ENCODE assay signal across 8 cellular contexts in genomic region chr7:100016209-100016901, GRCh38. TPM values are rescaled to one million over a fixed set of nuclear protein-coding genes. Genes with fewer than 3 reads are reported as not detected.
DNase-seq lines count a peak whose midpoint lies in the region; ATAC-seq, FAIRE-seq and TF ChIP-seq lines count a peak whose summit lies in the region.

No MANE protein-coding gene starts in this region.

- H3K27me3 ChIP-seq in keratinocyte (ENCODE audit: control insufficient read depth, extremely low read depth, insufficient read depth, low read length): no peaks in the 10 kb centered on the region
- no peaks in the 10 kb centered on the region for H3K27me3 ChIP-seq in spleen (replicated peaks in 1 of 7)

- no peak overlapping the region for H2AFZ ChIP-seq in keratinocyte (ENCODE audit: control insufficient read depth, low read length)

- H3K9me3 ChIP-seq in keratinocyte (ENCODE audit: control insufficient read depth, low read depth, low read length) (no peaks in the 10 kb centered on the region), spleen (no peaks in the 10 kb centered on the region)

- H3K79me2 ChIP-seq in keratinocyte (ENCODE audit: control insufficient read depth, insufficient read depth, low read length): peaks cover 56% of the 10 kb centered on the region

- H3K9me3 Mint-ChIP-seq in stimulated activated naive CD8-positive, alpha-beta T cell treated with anti-CD3 and anti-CD28 coated beads, Interleukin-15, Interleukin-2, amounts not matched to agents 100 ng/mL and 50 ng/mL, for 24 hours: no peaks in the 10 kb centered on the region

- peak overlapping the region; percentile 95 for H3K27ac Mint-ChIP-seq in stimulated activated naive CD8-positive, alpha-beta T cell treated with anti-CD3 and anti-CD28 coated beads, Interleukin-15, Interleukin-2, amounts not matched to agents 100 ng/mL and 50 ng/mL, for 24 hours

- ATAC-seq in stimulated activated naive CD8-positive, alpha-beta T cell treated with anti-CD3 and anti-CD28 coated beads, Interleukin-15, Interleukin-2, amounts not matched to agents 100 U/mL and 50 U/mL, for 24 hours: no peak
- ATAC-seq in GM21367 (IDR thresholded peaks at IDR 0.05; ENCODE audit: unreplicated experiment): no peak

- FAIRE-seq in keratinocyte (lab: Jason Lieb, UNC): peak; percentile 13

- peak overlapping the region; percentile 99 for H3K4me3 ChIP-seq in astrocyte of the cerebellum (ENCODE audit: low read depth, low read length)
- peak overlapping the region; percentile 87 to 100 (median 97) for H3K4me3 ChIP-seq in keratinocyte (ENCODE audit: control insufficient read depth in 2 of 3, extremely low read depth in 1 of 3, insufficient read depth in 2 of 3, low read depth in 1 of 3, low read length in 3 of 3)
- peak overlapping the region; percentile 82 to 99 (median 92) for H3K4me3 ChIP-seq in spleen

- H3K27ac ChIP-seq in keratinocyte (ENCODE audit: control insufficient read depth, insufficient read depth, low read length) (peak overlapping the region; percentile 91), spleen (peak overlapping the region; percentile 94 to 99 (median 98))

- H3K4me1 ChIP-seq in keratinocyte (ENCODE audit: control insufficient read depth, extremely low read depth, insufficient read depth, low read length) (peaks cover 32% of the 10 kb centered on the region), spleen (peaks cover 10 to 74% (median 43%) of the 10 kb centered on the region in 6 donors)

- WGBS in spleen, 5 donors: 28 to 40% (median 32%) methylated on average over 12 of the region's 12 CpGs

- no peaks in the 10 kb centered on the region for H3K27me3 Mint-ChIP-seq in stimulated activated naive CD8-positive, alpha-beta T cell treated with anti-CD3 and anti-CD28 coated beads, Interleukin-15, Interleukin-2, amounts not matched to agents 100 ng/mL and 50 ng/mL, for 24 hours

- H3K4me1 Mint-ChIP-seq in stimulated activated naive CD8-positive, alpha-beta T cell treated with anti-CD3 and anti-CD28 coated beads, Interleukin-15, Interleukin-2, amounts not matched to agents 100 ng/mL and 50 ng/mL, for 24 hours (ENCODE audit: low read depth): peaks cover 75% of the 10 kb centered on the region

- DNase-seq in stimulated activated naive CD8-positive, alpha-beta T cell treated with anti-CD3 and anti-CD28 coated beads, Interleukin-15, Interleukin-2, amounts not matched to agents 100 U/mL and 50 U/mL, for 24 hours: no peak
- DNase-seq in astrocyte of the cerebellum (ENCODE audit: low read depth) (no peak), keratinocyte (ENCODE audit: low read depth, low spot score) (no peak), spleen (no peak), GM19238 (ENCODE audit: insufficient read length, low spot score) (no peak), iPS-NIHi7 (ENCODE audit: extremely low spot score) (no peak)

- TF ChIP-seq POLR2A in spleen (IDR thresholded peaks at IDR 0.05): no peak

- no peaks in the 10 kb centered on the region for H3K9me1 ChIP-seq in keratinocyte (ENCODE audit: control insufficient read depth, extremely low read depth, insufficient read depth, low read length)

- intact Hi-C loops in spleen (cut with DNase I; ENCODE audit: low total_unique reads): no loop called here

- no peak for TF ChIP-seq CTCF in astrocyte of the cerebellum (IDR thresholded peaks at IDR 0.05; ENCODE audit: low read depth, low read length, missing control alignments)
- no peak for TF ChIP-seq CTCF in keratinocyte (optimal IDR thresholded peaks at IDR 0.05 in 1 of 3, IDR thresholded peaks at IDR 0.05 in 1 of 3, conservative IDR thresholded peaks at IDR 0.05 in 1 of 3; ENCODE audit: extremely low read depth in 1 of 3, insufficient read depth in 2 of 3, low read length in 3 of 3)
- TF ChIP-seq CTCF in spleen (IDR thresholded peaks at IDR 0.05 in 8 of 11, conservative IDR thresholded peaks at IDR 0.05 in 3 of 11): no peak

- peaks cover 6 to 7% of the 10 kb centered on the region in 2 experiments for H3K36me3 ChIP-seq in keratinocyte (ENCODE audit: control insufficient read depth in 2 of 2, extremely low read depth in 1 of 2, insufficient read depth in 2 of 2, low read length in 2 of 2)
- peaks cover 0 to 18% (median 2%) of the 10 kb centered on the region in 6 donors for H3K36me3 ChIP-seq in spleen

- peak overlapping the region; percentile 82 for H3K4me2 ChIP-seq in keratinocyte (ENCODE audit: control insufficient read depth, extremely low read depth, insufficient read depth, low read depth, low read length)

- H4K20me1 ChIP-seq in keratinocyte (ENCODE audit: control insufficient read depth, extremely low read depth, insufficient read depth, low read length): no peaks in the 10 kb centered on the region

- H3K36me3 Mint-ChIP-seq in stimulated activated naive CD8-positive, alpha-beta T cell treated with anti-CD3 and anti-CD28 coated beads, Interleukin-15, Interleukin-2, amounts not matched to agents 100 ng/mL and 50 ng/mL, for 24 hours (ENCODE audit: low read depth): peaks cover 31% of the 10 kb centered on the region

- dilution Hi-C loops in keratinocyte (cut with MboI; ENCODE audit: extremely low pct_ligation_motif_present, low sequenced_read_pairs): no loop called here

- H3K9ac ChIP-seq in keratinocyte (ENCODE audit: control insufficient read depth, extremely low read depth, insufficient read depth, low read length): peak overlapping the region; percentile 97

- peak overlapping the region; percentile 94 for H3K4me3 Mint-ChIP-seq in stimulated activated naive CD8-positive, alpha-beta T cell treated with anti-CD3 and anti-CD28 coated beads, Interleukin-15, Interleukin-2, amounts not matched to agents 100 ng/mL and 50 ng/mL, for 24 hours

- in situ Hi-C loops in astrocyte of the cerebellum (cut with HindIII; ENCODE audit: low sequenced_read_pairs): no loop called here

RNA-seq across cellular contexts. Expression of gene ZKSCAN1, which starts 1.0 kb away (rescaled TPM):
- 20.6 to 26.8 TPM (median 24.7 TPM) in 3 replicates for polyA plus RNA-seq in keratinocyte
- 33.7 TPM for polyA plus RNA-seq in keratinocyte (2011; ENCODE audit: low read depth)
- polyA plus RNA-seq in keratinocyte (2011; cell fraction: cytosol; rRNA removed): 11.4 and 17.7 TPM in 2 replicates
- polyA plus RNA-seq in keratinocyte (2011; cell fraction: nucleus; rRNA removed): 42.4 and 44.4 TPM in 2 replicates
- polyA plus RNA-seq in keratinocyte (2012; ENCODE audit: low replicate concordance): 15.8 and 17.2 TPM in 2 replicates
- 56.7 to 102 TPM (median 80.9 TPM) in 3 replicates for polyA minus RNA-seq in keratinocyte
- 35.7 TPM for polyA minus RNA-seq in keratinocyte (2011; cell fraction: cytosol; rRNA and poly(A)+ RNA removed)
- 37.1 and 63.7 TPM in 2 replicates for polyA minus RNA-seq in keratinocyte (2011; cell fraction: nucleus; rRNA and poly(A)+ RNA removed)
- 10 to 100 TPM; 29.7 to 77.9 (median 65.7) TPM for total RNA-seq in spleen
- 10 to 100 TPM in 2 of 3 donors, 1 to 10 TPM in 1; 7.3 to 11.5 (median 10.6) TPM for polyA plus RNA-seq in spleen

RNA-seq across cellular contexts. Expression of gene ZSCAN21, which starts 33.2 kb away (rescaled TPM):
- polyA plus RNA-seq in keratinocyte (11.2 to 12.9 TPM (median 12.6 TPM) in 3 replicates), spleen (1 to 10 TPM; 3.7 to 6.1 (median 5.0) TPM)
- 4.4 TPM for polyA plus RNA-seq in keratinocyte (2011; ENCODE audit: low read depth)
- 9.7 and 11.7 TPM in 2 replicates for polyA plus RNA-seq in keratinocyte (2011; cell fraction: cytosol; rRNA removed)
- polyA plus RNA-seq in keratinocyte (2011; cell fraction: nucleus; rRNA removed): 16.5 and 17.1 TPM in 2 replicates
- 8.1 and 8.2 TPM in 2 replicates for polyA plus RNA-seq in keratinocyte (2012; ENCODE audit: low replicate concordance)
- 5.6 to 7.2 TPM (median 6.1 TPM) in 3 replicates for polyA minus RNA-seq in keratinocyte
- polyA minus RNA-seq in keratinocyte (2011; cell fraction: cytosol; rRNA and poly(A)+ RNA removed): 11.1 TPM
- polyA minus RNA-seq in keratinocyte (2011; cell fraction: nucleus; rRNA and poly(A)+ RNA removed): 6.1 and 8.5 TPM in 2 replicates
- 10 to 100 TPM in 2 of 7 donors, 1 to 10 TPM in 5; 7.2 to 14.3 (median 9.2) TPM for total RNA-seq in spleen

RNA-seq across cellular contexts. Expression of gene AZGP1, which starts 40.5 kb away (rescaled TPM):
- 0.14 to 1.3 TPM (median 1.3 TPM) in 3 replicates for polyA plus RNA-seq in keratinocyte
- polyA plus RNA-seq in keratinocyte (2011; ENCODE audit: low read depth): 566 TPM
- 0.14 and 0.39 TPM in 2 replicates for polyA plus RNA-seq in keratinocyte (2011; cell fraction: cytosol; rRNA removed)
- 0.37 and 3.4 TPM in 2 replicates for polyA plus RNA-seq in keratinocyte (2011; cell fraction: nucleus; rRNA removed)
- polyA plus RNA-seq in keratinocyte (2012; ENCODE audit: low replicate concordance): 1.00 and 287 TPM in 2 replicates
- 4.9 TPM in 1 of 3 replicates, not detected in the others for polyA minus RNA-seq in keratinocyte
- not detected for polyA minus RNA-seq in keratinocyte (2011; cell fraction: cytosol; rRNA and poly(A)+ RNA removed)
- 1.6 and 3.6 TPM in 2 replicates for polyA minus RNA-seq in keratinocyte (2011; cell fraction: nucleus; rRNA and poly(A)+ RNA removed)
- total RNA-seq in spleen: under 1 TPM in 1 of 7 donors, not detected in 6; 0.79 TPM
- 1 to 10 TPM in 1 of 3 donors, under 1 TPM in 2; 0.13 to 2.3 (median 0.36) TPM for polyA plus RNA-seq in spleen
